In the genomic region with DNA sequence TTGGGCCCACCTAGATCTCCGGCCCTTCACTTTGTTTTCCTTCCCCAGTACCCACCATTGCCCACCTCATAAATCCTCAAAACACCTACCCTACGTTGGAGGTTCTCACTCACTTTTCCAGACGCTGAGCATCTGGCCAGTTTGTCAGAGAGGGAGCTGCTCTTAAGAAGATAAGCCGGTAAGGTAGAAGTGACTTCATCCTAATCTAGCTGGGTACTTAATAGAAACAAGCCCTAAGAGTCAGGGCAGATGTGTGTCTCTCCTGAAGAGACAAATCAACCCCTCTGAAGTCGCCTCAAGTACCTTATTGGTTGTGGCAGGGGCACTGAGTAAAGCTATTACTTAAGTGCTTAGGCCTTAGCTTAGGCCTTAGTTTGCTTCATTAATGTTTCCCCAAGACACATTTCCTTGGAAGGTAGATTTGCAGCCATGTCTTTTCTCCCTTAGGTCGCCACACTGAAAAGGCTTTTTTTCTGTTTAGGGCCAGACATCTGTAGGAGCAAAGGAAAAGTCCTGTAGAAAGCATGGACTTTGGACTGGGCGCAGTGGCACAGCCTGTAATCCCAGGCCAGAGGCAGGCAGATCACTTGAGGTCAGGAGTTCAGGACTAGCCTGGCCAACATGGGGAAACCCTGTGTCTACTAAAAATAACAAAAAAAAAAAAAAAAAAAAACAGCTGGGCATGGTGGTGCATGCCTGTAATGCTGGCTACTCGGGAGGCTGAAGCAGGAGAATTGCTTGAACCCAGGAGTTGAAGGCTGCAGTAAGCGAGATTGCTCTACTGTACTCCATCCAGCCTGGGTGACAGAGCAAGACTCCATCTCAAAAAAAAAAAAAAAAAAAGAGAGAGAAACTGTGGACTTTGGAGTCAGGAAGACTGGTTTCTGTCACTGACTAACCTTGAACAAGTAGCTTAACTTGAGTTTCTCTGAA, we compare ENCODE assay signal across 1 cellular context.
TF ChIP-seq lines count a peak whose summit lies in the region.

No MANE protein-coding gene starts in this region.

TF ChIP-seq in HCT116, 20 proteins besides CTCF, POLR2A, EP300 and RAD21 (continued from another document):
- TF ChIP-seq, protein P1, sequence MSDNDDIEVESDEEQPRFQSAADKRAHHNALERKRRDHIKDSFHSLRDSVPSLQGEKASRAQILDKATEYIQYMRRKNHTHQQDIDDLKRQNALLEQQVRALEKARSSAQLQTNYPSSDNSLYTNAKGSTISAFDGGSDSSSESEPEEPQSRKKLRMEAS (IDR thresholded peaks at IDR 0.05) = no peak
